20 cellular contexts compared by ENCODE assay signal in genomic region chr15:85770014-85770721, GRCh38. TPM values are rescaled to one million over a fixed set of nuclear protein-coding genes. Genes with fewer than 3 reads are reported as not detected.
DNase-seq lines count a peak whose midpoint lies in the region; ATAC-seq and TF ChIP-seq lines count a peak whose summit lies in the region.
"Had no signal": no experiment of that assay in that cellular context is flagged by ENCODE, and none has a peak within 500 bp of the region (broad histone marks: within the 10 kb centered on the region; RNA-seq: fewer than 3 reads in every experiment).

No MANE protein-coding gene starts in this region.

- no peak overlapping the region for H3K9ac ChIP-seq in trophoblast cell (ENCODE audit: low read length)

- H3K4me2 ChIP-seq in GM23338 (no peak overlapping the region), trophoblast cell (ENCODE audit: low read length) (no peak overlapping the region)
- H3K4me2 ChIP-seq: hepatocyte had no signal

- H3K36me3 Mint-ChIP-seq in GM23338 (ENCODE audit: low read depth), result peaks cover 19% of the 10 kb centered on the region
- H3K36me3 Mint-ChIP-seq: natural killer cell had no signal

- H4K91ac ChIP-seq in trophoblast cell (ENCODE audit: low read depth, low read length), result no peak overlapping the region

- DNase-seq in GM23338 (ENCODE audit: low spot score) (no peak), RWPE2 (ENCODE audit: low spot score) (no peak), foreskin keratinocyte (peak in 1 of 2 donors; percentile 58), trophoblast cell (peak; percentile 81 to 88), WERI-Rb-1 (no peak), islet precursor cell (no peak)
- DNase-seq in activated CD8-positive, alpha-beta memory T cell treated with anti-CD3 and anti-CD28 coated beads, Interleukin-2, amount 50 U/mL, for 4 hours, result no peak
- DNase-seq: activated CD4-positive, alpha-beta T cell treated with anti-CD3 and anti-CD28 coated beads, Interleukin-2, amount 10 ng/mL, durations not matched to agents 7 days and 5 days; activated CD8-positive, alpha-beta memory T cell treated with anti-CD3 and anti-CD28 coated beads, Interleukin-2, amount 50 U/mL, for 48 hours; activated gamma-delta T cell; CD8-positive, alpha-beta memory T cell; DMS79; effector memory CD8-positive, alpha-beta T cell; natural killer cell; NCI-H2107; NCI-H510A treated with DMSO at 0.1 percent for 48 hours; psoas muscle; stimulated activated CD4-positive, alpha-beta T cell treated with anti-CD3 and anti-CD28 coated beads, Interleukin-12 subunit alpha, Interleukin-12 subunit beta, amount 100 ng/mL, for 4 hours; stimulated activated CD8-positive, alpha-beta memory T cell treated with anti-CD3 and anti-CD28 coated beads, Interleukin-4, amount 100 ng/mL, for 48 hours had no signal

- H3K4ac ChIP-seq in trophoblast cell (ENCODE audit: low read depth, low read length), result no peak overlapping the region

- H3K18ac ChIP-seq in trophoblast cell (ENCODE audit: low read length), result peak overlapping the region; percentile 16

- H3K4me3 Mint-ChIP-seq in GM23338, result no peak overlapping the region
- H3K4me3 Mint-ChIP-seq: activated CD4-positive, alpha-beta T cell treated with anti-CD3 and anti-CD28 coated beads, Interleukin-2, amount 10 ng/mL, durations not matched to agents 7 days and 5 days; CD8-positive, alpha-beta memory T cell; effector memory CD8-positive, alpha-beta T cell; natural killer cell had no signal

- no peak overlapping the region for H2BK120ac ChIP-seq in trophoblast cell (ENCODE audit: insufficient read depth, low read length, poor library complexity)

- peaks cover 30% of the 10 kb centered on the region for H3K4me1 Mint-ChIP-seq in GM23338
- H3K4me1 Mint-ChIP-seq: activated CD4-positive, alpha-beta T cell treated with anti-CD3 and anti-CD28 coated beads, Interleukin-2, amount 10 ng/mL, durations not matched to agents 7 days and 5 days had no signal

- H3K79me2 ChIP-seq in GM23338 (replicated peaks; ENCODE audit: insufficient read depth) (peaks cover 89% of the 10 kb centered on the region), trophoblast cell (ENCODE audit: control insufficient read depth, insufficient read depth, low read length, poor library complexity) (peaks cover 6% of the 10 kb centered on the region)

- TF ChIP-seq CTCF in GM23338 (conservative IDR thresholded peaks at IDR 0.05; ENCODE audit: low read depth in 2 of 2), result no peak
- TF ChIP-seq CTCF in RWPE2 (IDR thresholded peaks at IDR 0.05; ENCODE audit: poor library complexity, severe bottlenecking), result no peak
- TF ChIP-seq CTCF in foreskin keratinocyte (conservative IDR thresholded peaks at IDR 0.05), result no peak
- no peak for TF ChIP-seq CTCF in WERI-Rb-1 (IDR thresholded peaks at IDR 0.05; ENCODE audit: low read depth, low read length)

- H3K27me3 ChIP-seq in GM23338 (ENCODE audit: insufficient read depth) (no peaks in the 10 kb centered on the region), RWPE2 (ENCODE audit: insufficient read depth, poor library complexity, severe bottlenecking) (no peaks in the 10 kb centered on the region), foreskin keratinocyte (no peaks in the 10 kb centered on the region), trophoblast cell (ENCODE audit: insufficient read depth, low read length) (no peaks in the 10 kb centered on the region), WERI-Rb-1 (ENCODE audit: insufficient read depth, low read depth, severe bottlenecking) (no peaks in the 10 kb centered on the region)
- H3K27me3 ChIP-seq: hepatocyte had no signal

- no peaks in the 10 kb centered on the region for H3K9me2 ChIP-seq in GM23338 (ENCODE audit: insufficient read depth)

- H3K4me3 ChIP-seq in GM23338, result no peak overlapping the region
- H3K4me3 ChIP-seq in RWPE2 (ENCODE audit: severe bottlenecking), result no peak overlapping the region
- H3K4me3 ChIP-seq in trophoblast cell (ENCODE audit: low read depth, low read length), result no peak overlapping the region
- no peak overlapping the region for H3K4me3 ChIP-seq in WERI-Rb-1 (ENCODE audit: low read depth, low read length)
- H3K4me3 ChIP-seq: hepatocyte, psoas muscle had no signal

- no peaks in the 10 kb centered on the region for H3K9me3 Mint-ChIP-seq in GM23338
- H3K9me3 Mint-ChIP-seq: activated CD4-positive, alpha-beta T cell treated with anti-CD3 and anti-CD28 coated beads, Interleukin-2, amount 10 ng/mL, durations not matched to agents 7 days and 5 days; CD8-positive, alpha-beta memory T cell; effector memory CD8-positive, alpha-beta T cell; natural killer cell had no signal

- H4K12ac ChIP-seq in trophoblast cell (ENCODE audit: low read depth, low read length), result no peak overlapping the region

- no peak overlapping the region for H2BK5ac ChIP-seq in trophoblast cell (ENCODE audit: low read depth, low read length, poor library complexity)

- H3K9me3 ChIP-seq in RWPE2 (ENCODE audit: severe bottlenecking) (no peaks in the 10 kb centered on the region), trophoblast cell (ENCODE audit: insufficient read depth, low read depth, low read length) (peaks cover 2% of the 10 kb centered on the region), WERI-Rb-1 (ENCODE audit: severe bottlenecking) (no peaks in the 10 kb centered on the region)
- H3K9me3 ChIP-seq: psoas muscle had no signal

- peaks cover 3% of the 10 kb centered on the region for H3K27me3 Mint-ChIP-seq in GM23338 (ENCODE audit: insufficient read depth, low read depth, poor library complexity)
- H3K27me3 Mint-ChIP-seq: activated CD4-positive, alpha-beta T cell treated with anti-CD3 and anti-CD28 coated beads, Interleukin-2, amount 10 ng/mL, durations not matched to agents 7 days and 5 days; CD8-positive, alpha-beta memory T cell; effector memory CD8-positive, alpha-beta T cell had no signal

- ATAC-seq in GM23338 (no peak), RWPE2 (ENCODE audit: low read depth) (peak; percentile 15; the same call in 1 of the 3 replicates), foreskin keratinocyte (peak; percentile 70)
- ATAC-seq: effector memory CD8-positive, alpha-beta T cell; natural killer cell; psoas muscle had no signal

- no peak overlapping the region for H3K23ac ChIP-seq in trophoblast cell (ENCODE audit: low read length)

- no peaks in the 10 kb centered on the region for H3K79me1 ChIP-seq in trophoblast cell (ENCODE audit: low read length)

- H3K4me1 ChIP-seq in GM23338 (ENCODE audit: insufficient read depth) (no peaks in the 10 kb centered on the region; the same call in 1 of the 2 replicates), RWPE2 (ENCODE audit: insufficient read depth, poor library complexity, severe bottlenecking) (peaks cover 16% of the 10 kb centered on the region), foreskin keratinocyte (peaks cover 8% of the 10 kb centered on the region), trophoblast cell (ENCODE audit: control insufficient read depth in 1 of 2, insufficient read depth in 2 of 2, low read length in 2 of 2) (peaks cover 4 to 10% of the 10 kb centered on the region in 2 experiments)

- H3K14ac ChIP-seq in trophoblast cell (ENCODE audit: low read length), result no peak overlapping the region

- no peaks in the 10 kb centered on the region for H3F3A ChIP-seq in GM23338 (replicated peaks; ENCODE audit: low read depth)

- H3K27ac ChIP-seq in GM23338 (ENCODE audit: low read depth) (no peak overlapping the region), RWPE2 (ENCODE audit: poor library complexity, severe bottlenecking) (no peak overlapping the region), foreskin keratinocyte (no peak overlapping the region), trophoblast cell (ENCODE audit: low read depth, low read length) (no peak overlapping the region), WERI-Rb-1 (no peak overlapping the region)
- H3K27ac ChIP-seq: hepatocyte had no signal

- no CpG with 5 or more reads among the region's 14 CpGs for WGBS in trophoblast cell (ENCODE audit: extremely low coverage, insufficient coverage, insufficient read length)

- H2BK12ac ChIP-seq in trophoblast cell (ENCODE audit: low read length), result no peak overlapping the region

- H3K27ac Mint-ChIP-seq in GM23338, result peak overlapping the region; percentile 83
- H3K27ac Mint-ChIP-seq: activated CD4-positive, alpha-beta T cell treated with anti-CD3 and anti-CD28 coated beads, Interleukin-2, amount 10 ng/mL, durations not matched to agents 7 days and 5 days; natural killer cell had no signal

- no peak overlapping the region for H2AK5ac ChIP-seq in trophoblast cell (ENCODE audit: low read length)

- no peak overlapping the region for H2AFZ ChIP-seq in GM23338
- no peak overlapping the region for H2AFZ ChIP-seq in trophoblast cell (ENCODE audit: insufficient read depth, low read length, poor library complexity)
- H2AFZ ChIP-seq: hepatocyte had no signal

- H3K36me3 ChIP-seq in GM23338 (ENCODE audit: insufficient read depth) (no peaks in the 10 kb centered on the region), RWPE2 (ENCODE audit: low read depth) (no peaks in the 10 kb centered on the region), trophoblast cell (ENCODE audit: control insufficient read depth in 1 of 2, insufficient read depth in 2 of 2, low read length in 2 of 2) (peaks cover 16 to 17% of the 10 kb centered on the region in 2 experiments), WERI-Rb-1 (peaks cover 4% of the 10 kb centered on the region; the same call in 1 of the 2 replicates)

- H4K8ac ChIP-seq in trophoblast cell (ENCODE audit: low read depth, low read length), result no peak overlapping the region

- peaks cover 13% of the 10 kb centered on the region; the same call in 1 of the 2 replicates for H4K20me1 ChIP-seq in GM23338 (replicated peaks; ENCODE audit: insufficient read depth)

TF ChIP-seq in GM23338, 12 proteins besides CTCF, POLR2A, EP300 and RAD21 (continues in another document):
- no peak for TF ChIP-seq JUNB (IDR thresholded peaks at IDR 0.05; ENCODE audit: unreplicated experiment)

RNA-seq across cellular contexts. Expression of gene KLHL25, which starts 24.6 kb away (rescaled TPM):
- 28.5 and 38.3 TPM in 2 replicates for total RNA-seq in GM23338 (2014; rRNA removed; shearing (Covaris generic))
- polyA plus RNA-seq in GM23338 (2016; fragmentation: Nextera tagmentation; extraction: Ambion mirVana) (5.2 and 5.8 TPM in 2 replicates), foreskin keratinocyte (4.0 and 4.1 TPM in 2 replicates)
- 4.9 and 6.2 TPM in 2 replicates for total RNA-seq in foreskin keratinocyte
- 3.9 and 4.1 TPM in 2 replicates for polyA plus RNA-seq in trophoblast cell (2013)

Comparison
In these comparisons a context has a peak if more than half of its experiments do, and no peak if none do; other contexts are left out.
1. DNase-seq: peak in trophoblast cell (2 of 2); none in GM23338 (single experiment), RWPE2 (single experiment), WERI-Rb-1 (single experiment), islet precursor cell (single experiment) and activated CD8-positive, alpha-beta memory T cell treated with anti-CD3 and anti-CD28 coated beads, Interleukin-2, amount 50 U/mL, for 4 hours (single experiment).